In genomic region chr7:25125137-25125946, GRCh38 we compare ENCODE assay signal across 1 cellular context.
TF ChIP-seq lines count a peak whose summit lies in the region.

Gene CYCS, minus strand, starts transcription at chr7:25125260. Its CDS starts 1,141 bp downstream, at chr7:25124119.

TF ChIP-seq in HepG2, 621 proteins besides CTCF, POLR2A, EP300 and RAD21 (continued from another document and continues in another):
- TF ChIP-seq ZXDC (CRISPR knock-in tag; IDR thresholded peaks at IDR 0.05), result 0 out of 2 replicates have a peak, but pooled peaks have one; percentile 52
- peak; percentile 94 for TF ChIP-seq ZNF574 (CRISPR knock-in tag; IDR thresholded peaks at IDR 0.05)
- peak; percentile 98 for TF ChIP-seq TFDP2 (CRISPR knock-in tag; IDR thresholded peaks at IDR 0.05)
- peak; percentile 97 for TF ChIP-seq RBFOX2 (IDR thresholded peaks at IDR 0.05; ENCODE audit: low read depth, low read length)
- peak; percentile 92; the same call in 1 of the 2 replicates for TF ChIP-seq ZNF34 (CRISPR knock-in tag; IDR thresholded peaks at IDR 0.05; ENCODE audit: borderline replicate concordance)
- peak; percentile 61 for TF ChIP-seq ZMYM3 (CRISPR knock-in tag; IDR thresholded peaks at IDR 0.05)
- no peak; the same call in 1 of the 2 replicates for TF ChIP-seq GFI1 (CRISPR knock-in tag; IDR thresholded peaks at IDR 0.05; ENCODE audit: borderline replicate concordance)
- no peak for TF ChIP-seq ZNF382 (CRISPR knock-in tag; IDR thresholded peaks at IDR 0.05; ENCODE audit: borderline replicate concordance)
- TF ChIP-seq TERF1 (CRISPR knock-in tag; IDR thresholded peaks at IDR 0.05), result no peak
- TF ChIP-seq SOX5 (CRISPR knock-in tag; IDR thresholded peaks at IDR 0.05; ENCODE audit: borderline replicate concordance), result peak; percentile 66
- peak; percentile 80; the same call in 1 of the 2 replicates for TF ChIP-seq PRDM4 (CRISPR knock-in tag; IDR thresholded peaks at IDR 0.05; ENCODE audit: borderline replicate concordance)
- peak; percentile 97 for TF ChIP-seq RBM39 (IDR thresholded peaks at IDR 0.05; ENCODE audit: low read depth, low read length, poor library complexity, severe bottlenecking)
- TF ChIP-seq ZNF614 (CRISPR knock-in tag; IDR thresholded peaks at IDR 0.05; ENCODE audit: borderline replicate concordance), result peak; percentile 86; the same call in 1 of the 2 replicates
- 0 out of 2 replicates have a peak, but pooled peaks have one; percentile 41 for TF ChIP-seq SP140L (CRISPR knock-in tag; IDR thresholded peaks at IDR 0.05; ENCODE audit: borderline replicate concordance)
- peak; percentile 95; the same call in 1 of the 2 replicates for TF ChIP-seq HOXA9 (CRISPR knock-in tag; IDR thresholded peaks at IDR 0.05; ENCODE audit: borderline replicate concordance)
- TF ChIP-seq ZNF749 (CRISPR knock-in tag; IDR thresholded peaks at IDR 0.05; ENCODE audit: borderline replicate concordance), result no peak
- TF ChIP-seq THYN1 (CRISPR knock-in tag; IDR thresholded peaks at IDR 0.05; ENCODE audit: borderline replicate concordance, low read depth), result no peak
- TF ChIP-seq ZNF768 (CRISPR knock-in tag; IDR thresholded peaks at IDR 0.05), result peak; percentile 42
- peak; percentile 91 for TF ChIP-seq PITX1 (CRISPR knock-in tag; IDR thresholded peaks at IDR 0.05)
- TF ChIP-seq ZBTB21 (CRISPR knock-in tag; IDR thresholded peaks at IDR 0.05), result peak; percentile 96
- no peak; the same call in 1 of the 2 replicates for TF ChIP-seq ZNF503 (CRISPR knock-in tag; IDR thresholded peaks at IDR 0.05)
- TF ChIP-seq MIER2 (CRISPR knock-in tag; IDR thresholded peaks at IDR 0.05), result no peak; the same call in none of the 2 replicates
- no peak; the same call in 1 of the 2 replicates for TF ChIP-seq PRDM10 (CRISPR knock-in tag; IDR thresholded peaks at IDR 0.05; ENCODE audit: low read depth)
- TF ChIP-seq ZNF687 (CRISPR knock-in tag; IDR thresholded peaks at IDR 0.05), result peak; percentile 96
- TF ChIP-seq TAF15 (IDR thresholded peaks at IDR 0.05; ENCODE audit: low read depth, low read length, poor library complexity, severe bottlenecking), result peak; percentile 63
- no peak; the same call in 1 of the 2 replicates for TF ChIP-seq ZNF570 (CRISPR knock-in tag; IDR thresholded peaks at IDR 0.05; ENCODE audit: borderline replicate concordance)
- TF ChIP-seq ZSCAN22 (CRISPR knock-in tag; IDR thresholded peaks at IDR 0.05), result peak; percentile 49; the same call in 1 of the 2 replicates
- peak; percentile 96; the same call in 1 of the 2 replicates for TF ChIP-seq CBX2 (IDR thresholded peaks at IDR 0.05; ENCODE audit: low read depth, low read length)
- 0 out of 2 replicates have a peak, but pooled peaks have one; percentile 72 for TF ChIP-seq CBX2 (CRISPR knock-in tag; IDR thresholded peaks at IDR 0.05; ENCODE audit: low read depth)
- peak; percentile 98 for TF ChIP-seq HOMEZ (CRISPR knock-in tag; IDR thresholded peaks at IDR 0.05; ENCODE audit: low read depth)
- peak; percentile 87 for TF ChIP-seq CBFB (CRISPR knock-in tag; IDR thresholded peaks at IDR 0.05)
- 0 out of 2 replicates have a peak, but pooled peaks have one; percentile 77 for TF ChIP-seq GZF1 (CRISPR knock-in tag; IDR thresholded peaks at IDR 0.05)
